In genomic region chr9:36985769-36986547, GRCh38 we compare ENCODE assay signal across 12 cellular contexts. TPM values are rescaled to one million over a fixed set of nuclear protein-coding genes. Genes with fewer than 3 reads are reported as not detected.
DNase-seq lines count a peak whose midpoint lies in the region; TF ChIP-seq lines count a peak whose summit lies in the region.
"Had no signal": no experiment of that assay in that cellular context is flagged by ENCODE, and none has a peak within 500 bp of the region (broad histone marks: within the 10 kb centered on the region; RNA-seq: fewer than 3 reads in every experiment).

No MANE protein-coding gene starts in this region.

- H3K9me3 Mint-ChIP-seq in CD8-positive, alpha-beta memory T cell, result peaks cover 6 to 11% (median 7%) of the 10 kb centered on the region in 5 donors
- H3K9me3 Mint-ChIP-seq in nephron progenitor cell, result peaks cover 27% of the 10 kb centered on the region

- H3K4me1 ChIP-seq in CD8-positive, alpha-beta memory T cell (ENCODE audit: insufficient read depth, low read length), result no peaks in the 10 kb centered on the region
- H3K4me1 ChIP-seq in thyroid gland, result peaks cover 0 to 5% of the 10 kb centered on the region in 2 donors

- H3K9me3 ChIP-seq in CD8-positive, alpha-beta memory T cell (ENCODE audit: low read length), result no peaks in the 10 kb centered on the region
- no peaks in the 10 kb centered on the region for H3K9me3 ChIP-seq in thyroid gland

- WGBS in thyroid gland, 2 donors, result 3 to 4% methylated on average over 34 to 55 of the region's 83 CpGs

- TF ChIP-seq CTCF in coronary artery (IDR thresholded peaks at IDR 0.05) (no peak), nephron progenitor cell (IDR thresholded peaks at IDR 0.05) (no peak), thyroid gland (IDR thresholded peaks at IDR 0.05) (no peak)

- peaks cover 0 to 9% (median 2%) of the 10 kb centered on the region in 3 donors for H3K36me3 Mint-ChIP-seq in CD8-positive, alpha-beta memory T cell
- H3K36me3 Mint-ChIP-seq in nephron progenitor cell (ENCODE audit: low read depth), result peaks cover 4% of the 10 kb centered on the region

- peaks cover 9 to 23% (median 19%) of the 10 kb centered on the region in 3 donors for H3K4me1 Mint-ChIP-seq in CD8-positive, alpha-beta memory T cell
- peaks cover 25% of the 10 kb centered on the region for H3K4me1 Mint-ChIP-seq in nephron progenitor cell

- intact Hi-C loops in thyroid gland (cut with DNase I), result no loop called here

- peaks cover 32% of the 10 kb centered on the region for H3K27me3 ChIP-seq in CD8-positive, alpha-beta memory T cell (ENCODE audit: insufficient read depth, low read length, poor library complexity, severe bottlenecking)
- peaks cover 17% of the 10 kb centered on the region for H3K27me3 ChIP-seq in thyroid gland

- peak overlapping the region in 6 of 7 donors; percentile 25 to 55 (median 42) for H3K4me3 Mint-ChIP-seq in CD8-positive, alpha-beta memory T cell
- H3K4me3 Mint-ChIP-seq in nephron progenitor cell, result peak overlapping the region; percentile 79

- TF ChIP-seq POLR2A in thyroid gland (IDR thresholded peaks at IDR 0.05), result no peak

- peaks cover 39 to 74% of the 10 kb centered on the region in 2 donors for H3K27me3 Mint-ChIP-seq in CD8-positive, alpha-beta memory T cell
- H3K27me3 Mint-ChIP-seq in nephron progenitor cell (ENCODE audit: low read depth, poor library complexity), result peaks cover 99% of the 10 kb centered on the region

- CTCF ChIA-PET in CD8-positive, alpha-beta memory T cell (lab: Charles Lee), result no interaction called here
- CTCF ChIA-PET in HEK293T (lab: Yijun Ruan, JAX), result no interaction called here

- no peak overlapping the region for H3K27ac Mint-ChIP-seq in CD8-positive, alpha-beta memory T cell
- no peak overlapping the region for H3K27ac Mint-ChIP-seq in nephron progenitor cell

- POLR2A ChIA-PET in CD8-positive, alpha-beta memory T cell (lab: Charles Lee), result no interaction called here
- POLR2A ChIA-PET in HEK293T (lab: Yijun Ruan, JAX), result no interaction called here

- DNase-seq in CD8-positive, alpha-beta memory T cell, result no peak
- peak; percentile 67 for DNase-seq in HEK293T (ENCODE audit: extremely low spot score)
- no peak for DNase-seq in coronary artery (ENCODE audit: low spot score)
- DNase-seq in nephron progenitor cell, result peak; percentile 52
- DNase-seq in thyroid gland, result no peak
- DNase-seq in NCI-H2029 (lab: John Stamatoyannopoulos, UW), result no peak
- no peak for DNase-seq in RKO (ENCODE audit: low spot score)
- no peak for DNase-seq in OCI-M1 (lab: John Stamatoyannopoulos, UW)
- DNase-seq: hippocampal formation, NCI-H187 treated with DMSO at 0.1 percent for 48 hours, posterior cingulate gyrus had no signal

- H3K27ac ChIP-seq in CD8-positive, alpha-beta memory T cell (ENCODE audit: low read depth, low read length), result no peak overlapping the region
- no peak overlapping the region for H3K27ac ChIP-seq in coronary artery
- H3K27ac ChIP-seq in thyroid gland, result no peak overlapping the region

- no peaks in the 10 kb centered on the region for H3K36me3 ChIP-seq in CD8-positive, alpha-beta memory T cell (ENCODE audit: insufficient read depth, low read length)
- H3K36me3 ChIP-seq in thyroid gland, result no peaks in the 10 kb centered on the region

- H3K4me3 ChIP-seq in CD8-positive, alpha-beta memory T cell (ENCODE audit: low read length), result no peak overlapping the region
- H3K4me3 ChIP-seq in coronary artery, result peak overlapping the region; percentile 47
- H3K4me3 ChIP-seq in thyroid gland (replicated peaks in 1 of 3), result no peak overlapping the region

TF ChIP-seq in HEK293T, 16 proteins besides CTCF, POLR2A, EP300 and RAD21:
- no peak for TF ChIP-seq PKNOX1 (IDR thresholded peaks at IDR 0.05)
- no peak for TF ChIP-seq SP1 (IDR thresholded peaks at IDR 0.05)
- TF ChIP-seq FOXA1 (IDR thresholded peaks at IDR 0.05), result no peak
- no peak for TF ChIP-seq NFRKB (IDR thresholded peaks at IDR 0.05)
- no peak for TF ChIP-seq FOXK2 (IDR thresholded peaks at IDR 0.05)
- TF ChIP-seq ARNT (IDR thresholded peaks at IDR 0.05), result no peak
- no peak for TF ChIP-seq ZNF384 (IDR thresholded peaks at IDR 0.05)
- no peak for TF ChIP-seq LEF1 (IDR thresholded peaks at IDR 0.05; ENCODE audit: borderline replicate concordance)
- TF ChIP-seq TARDBP (IDR thresholded peaks at IDR 0.05), result no peak
- TF ChIP-seq L3MBTL2 (conservative IDR thresholded peaks at IDR 0.05), result no peak
- no peak for TF ChIP-seq CTBP1 (IDR thresholded peaks at IDR 0.05; ENCODE audit: borderline replicate concordance)
- no peak for TF ChIP-seq FOXM1 (IDR thresholded peaks at IDR 0.05; ENCODE audit: borderline replicate concordance)
- no peak for TF ChIP-seq BHLHE40 (IDR thresholded peaks at IDR 0.05; ENCODE audit: borderline replicate concordance)
- no peak for TF ChIP-seq ELF4 (IDR thresholded peaks at IDR 0.05)
- no peak for TF ChIP-seq SUZ12 (IDR thresholded peaks at IDR 0.05)
- no peak for TF ChIP-seq HDGF (IDR thresholded peaks at IDR 0.05; ENCODE audit: borderline replicate concordance)

RNA-seq across cellular contexts. Expression of gene PAX5, which starts 48.1 kb away (rescaled TPM):
- under 1 TPM; 0.18 to 0.29 TPM for total RNA-seq in CD8-positive, alpha-beta memory T cell
- not detected for polyA plus RNA-seq in CD8-positive, alpha-beta memory T cell
- under 1 TPM in 1 of 4 donors, not detected in 3; 0.68 TPM for total RNA-seq in thyroid gland
- total RNA-seq: SK-MEL-5 had no signal

Comparison
In these comparisons a context has a peak if more than half of its experiments do, and no peak if none do; other contexts are left out.
1. DNase-seq: peak in HEK293T (single experiment) and nephron progenitor cell (single experiment); none in CD8-positive, alpha-beta memory T cell (0 of 5), coronary artery (single experiment), thyroid gland (0 of 2), NCI-H2029 (single experiment), RKO (single experiment) and OCI-M1 (single experiment).